9 cellular contexts compared by ENCODE assay signal in genomic region chr7:155230169-155230593, GRCh38.
DNase-seq lines count a peak whose midpoint lies in the region; ATAC-seq and TF ChIP-seq lines count a peak whose summit lies in the region.
"Had no signal": no experiment of that assay in that cellular context is flagged by ENCODE, and none has a peak within 500 bp of the region (broad histone marks: within the 10 kb centered on the region; RNA-seq: fewer than 3 reads in every experiment).

No MANE protein-coding gene starts in this region.

- H3K9me3 Mint-ChIP-seq in endodermal cell (no peaks in the 10 kb centered on the region), mesothelial cell of epicardium (no peaks in the 10 kb centered on the region), T-cell (no peaks in the 10 kb centered on the region)

- peaks cover 37% of the 10 kb centered on the region for H3K27me3 Mint-ChIP-seq in endodermal cell (ENCODE audit: insufficient read depth)
- peaks cover 7% of the 10 kb centered on the region for H3K27me3 Mint-ChIP-seq in mesothelial cell of epicardium (ENCODE audit: low read depth)
- peaks cover 5 to 6% of the 10 kb centered on the region in 2 donors for H3K27me3 Mint-ChIP-seq in T-cell

- TF ChIP-seq CTCF in endodermal cell (conservative IDR thresholded peaks at IDR 0.05) (no peak), mesothelial cell of epicardium (IDR thresholded peaks at IDR 0.05; ENCODE audit: unreplicated experiment) (no peak)

- no peak overlapping the region for H3K4me3 ChIP-seq in endodermal cell (ENCODE audit: low read length)

- CTCF ChIA-PET in T-cell (lab: Charles Lee) = interaction anchor here in 1 of 2 donors (1.7 kb wide), 1 partner anchor 115 kb away, joined by 4 read pairs; no protein-coding TSS in a partner anchor

- no peak overlapping the region for H3K27ac Mint-ChIP-seq in endodermal cell
- peak overlapping the region; percentile 85 for H3K27ac Mint-ChIP-seq in mesothelial cell of epicardium
- no peak overlapping the region for H3K27ac Mint-ChIP-seq in T-cell

- no peaks in the 10 kb centered on the region for H3K36me3 ChIP-seq in endodermal cell (ENCODE audit: control insufficient read depth, insufficient read depth, low read length)

- no peaks in the 10 kb centered on the region for H3K9me3 ChIP-seq in endodermal cell (ENCODE audit: control insufficient read depth, low read length)

- H3K4me3 Mint-ChIP-seq in endodermal cell = no peak overlapping the region
- no peak overlapping the region for H3K4me3 Mint-ChIP-seq in mesothelial cell of epicardium
- H3K4me3 Mint-ChIP-seq in T-cell = no peak overlapping the region

- no peak for ATAC-seq in HG03571 (IDR thresholded peaks at IDR 0.05; ENCODE audit: unreplicated experiment)
- ATAC-seq in T-cell (replicated peaks in 1 of 4) = no peak
- no peak for ATAC-seq in HG03159 (IDR thresholded peaks at IDR 0.05; ENCODE audit: unreplicated experiment)

- H3K36me3 Mint-ChIP-seq in endodermal cell (ENCODE audit: low read depth) (no peaks in the 10 kb centered on the region), mesothelial cell of epicardium (no peaks in the 10 kb centered on the region), T-cell (no peaks in the 10 kb centered on the region)

- peaks cover 20% of the 10 kb centered on the region for H3K4me1 Mint-ChIP-seq in endodermal cell
- peaks cover 65% of the 10 kb centered on the region for H3K4me1 Mint-ChIP-seq in mesothelial cell of epicardium
- no peaks in the 10 kb centered on the region for H3K4me1 Mint-ChIP-seq in T-cell

- peak overlapping the region; percentile 57 for H3K27ac ChIP-seq in endodermal cell (ENCODE audit: low read depth, low read length)

- H3K9ac ChIP-seq in endodermal cell (ENCODE audit: extremely low read depth, low read length, poor library complexity, severe bottlenecking) = no peak overlapping the region

- H3K27me3 ChIP-seq in endodermal cell (ENCODE audit: control insufficient read depth, insufficient read depth, low read length, poor library complexity, severe bottlenecking) = no peaks in the 10 kb centered on the region

- peaks cover 4% of the 10 kb centered on the region for H3K4me1 ChIP-seq in endodermal cell (ENCODE audit: control insufficient read depth, insufficient read depth, low read length)

- in situ Hi-C loops in ACHN (cut with HindIII; ENCODE audit: low pct_ligation_motif_present, low pct_unique_long_range_greater_than_20kb, low sequenced_read_pairs) = no loop called here

- POLR2A ChIA-PET in T-cell (lab: Charles Lee) = no interaction called here

- 80 to 91% methylated on average over 5 to 11 of the region's 11 CpGs for WGBS in endodermal cell (ENCODE audit: insufficient coverage in 1 of 2, insufficient read length in 1 of 2), 2 experiments

- DNase-seq in ACHN = peak; percentile 100
- DNase-seq in M059J (ENCODE audit: low read depth) = peak; percentile 100
- DNase-seq in endodermal cell = peak; percentile 70
- DNase-seq in mesothelial cell of epicardium (ENCODE audit: low spot score in 2 of 2, unreplicated experiment in 2 of 2) = no peak
- no peak for DNase-seq in T-cell
- DNase-seq in NCI-H2227 treated with DMSO at 0.1 percent for 48 hours (lab: John Stamatoyannopoulos, UW) = no peak
- DNase-seq: stimulated activated CD4-positive, alpha-beta T cell treated with anti-CD3 and anti-CD28 coated beads, Interleukin-2, amount 100 ng/mL, for 24 hours had no signal

Comparison
In these comparisons a context has a peak if more than half of its experiments do, and no peak if none do; other contexts are left out.
1. DNase-seq: peak in ACHN (single experiment), M059J (single experiment) and endodermal cell (single experiment); none in mesothelial cell of epicardium (0 of 2), T-cell (0 of 34) and NCI-H2227 treated with DMSO at 0.1 percent for 48 hours (single experiment).